Comparison of ENCODE assay signal across 8 cellular contexts in the genomic region with DNA sequence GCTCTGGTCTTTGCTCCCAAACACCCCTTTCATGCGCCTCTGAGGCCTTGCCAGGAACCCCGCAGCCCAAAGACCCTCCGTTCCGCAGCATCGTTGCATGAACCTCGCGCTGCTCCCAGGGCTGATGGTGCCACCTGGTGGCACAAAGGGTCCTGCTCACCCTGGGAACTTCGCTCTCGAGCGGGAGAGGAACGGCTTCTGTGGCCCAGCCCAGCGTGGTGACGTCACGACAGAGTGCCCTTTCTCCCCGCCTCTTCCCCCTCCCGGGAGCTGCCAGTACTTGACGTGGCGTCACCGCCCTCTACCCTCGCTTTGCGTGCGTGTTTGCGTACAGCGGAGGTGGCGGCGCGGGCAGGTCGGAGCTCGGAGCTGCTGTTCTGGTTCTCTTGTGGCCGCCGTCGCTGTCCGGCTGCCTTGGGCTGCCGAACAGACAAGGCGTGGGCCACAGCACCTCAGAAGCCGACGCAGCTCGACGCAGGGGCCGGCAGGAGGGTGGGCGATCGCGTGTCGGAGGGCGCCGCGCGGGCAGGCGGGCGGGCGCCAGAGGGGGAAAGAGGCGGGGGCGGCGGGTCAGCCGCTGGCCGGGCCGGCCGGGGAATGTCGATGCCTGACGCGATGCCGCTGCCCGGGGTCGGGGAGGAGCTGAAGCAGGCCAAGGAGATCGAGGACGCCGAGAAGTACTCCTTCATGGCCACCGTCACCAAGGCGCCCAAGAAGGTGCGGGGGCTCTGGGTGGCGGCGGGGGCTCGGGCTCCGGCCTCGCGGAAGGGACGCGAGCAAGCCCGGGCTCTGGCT. TPM values are rescaled to one million over a fixed set of nuclear protein-coding genes. Genes with fewer than 3 reads are reported as not detected.
A peak's percentile ranks its signal among the peaks of the same experiment; 100 is the strongest.
DNase-seq lines count a peak whose midpoint lies in the region; TF ChIP-seq lines count a peak whose summit lies in the region.

A gene (plus strand): TSS at position 310 of the 795 bp plus-strand sequence. CDS start 288 bp downstream, at position 598.

- no peaks in the 10 kb centered on the region for H3K36me3 ChIP-seq in MM.1S (replicated peaks; ENCODE audit: insufficient read depth, low read length)
- peaks cover 5% of the 10 kb centered on the region for H3K36me3 ChIP-seq in neural cell (ENCODE audit: insufficient read depth, low read length)
- peaks cover 0 to 4% (median 0%) of the 10 kb centered on the region in 4 donors for H3K36me3 ChIP-seq in stomach

- H3F3A ChIP-seq in MM.1S (ENCODE audit: insufficient read depth, low read length): no peaks in the 10 kb centered on the region
- H3F3A ChIP-seq in neural cell (ENCODE audit: insufficient read depth, low read length, poor library complexity, severe bottlenecking): no peaks in the 10 kb centered on the region

- TF ChIP-seq CTCF in MM.1S (IDR thresholded peaks at IDR 0.05; ENCODE audit: low read length): peak; percentile 72
- TF ChIP-seq CTCF in neural cell (IDR thresholded peaks at IDR 0.05; ENCODE audit: poor library complexity, severe bottlenecking): peak; percentile 100
- TF ChIP-seq CTCF in stomach (IDR thresholded peaks at IDR 0.05): peak in 6 of 7 experiments; percentile 81 to 100 (median 95)

- peak; percentile 100 for TF ChIP-seq RAD21 in neural cell (conservative IDR thresholded peaks at IDR 0.05)

- no peaks in the 10 kb centered on the region for H3K27me3 ChIP-seq in MM.1S (replicated peaks; ENCODE audit: insufficient read depth, low read length)
- no peaks in the 10 kb centered on the region for H3K27me3 ChIP-seq in neural cell (ENCODE audit: insufficient read depth, low read depth, low read length)
- no peaks in the 10 kb centered on the region for H3K27me3 ChIP-seq in stomach

- TF ChIP-seq EP300 in neural cell (conservative IDR thresholded peaks at IDR 0.05; ENCODE audit: poor library complexity, severe bottlenecking): peak; percentile 79
- peak; percentile 83 for TF ChIP-seq EP300 in stomach (IDR thresholded peaks at IDR 0.05)

- TF ChIP-seq POLR2A in stomach (IDR thresholded peaks at IDR 0.05): peak in 2 of 4 donors; percentile 96 to 98

- H3K27ac ChIP-seq in MM.1S (ENCODE audit: low read length): no peak within 1 kb of the TSS
- H3K27ac ChIP-seq in neural cell (ENCODE audit: low read length): peak within 1 kb of the TSS; percentile 80
- H3K27ac ChIP-seq in stomach: peak within 1 kb of the TSS; percentile 94 to 99 (median 97)

- no peaks in the 10 kb centered on the region for H3K4me1 ChIP-seq in MM.1S (ENCODE audit: low read length)
- H3K4me1 ChIP-seq in stomach: peaks cover 49 to 74% (median 56%) of the 10 kb centered on the region in 4 donors

- H3K9ac ChIP-seq in MM.1S (ENCODE audit: low read length): peak within 1 kb of the TSS; percentile 66; the same call in 1 of the 2 replicates
- H3K9ac ChIP-seq in neural cell (ENCODE audit: low read length): peak within 1 kb of the TSS; percentile 95

- 0 to 1% (median 1%) methylated on average over 13 to 79 of the region's 79 CpGs for WGBS in stomach, 5 donors

- H3K4me2 ChIP-seq in MM.1S (ENCODE audit: low read depth, low read length) (peak within 1 kb of the TSS; percentile 85), neural cell (ENCODE audit: low read length) (peak within 1 kb of the TSS; percentile 94)

- H3K9me3 ChIP-seq in MM.1S (replicated peaks; ENCODE audit: insufficient read depth, low read length) (no peaks in the 10 kb centered on the region), neural cell (ENCODE audit: low read length) (no peaks in the 10 kb centered on the region), stomach (no peaks in the 10 kb centered on the region)

- intact Hi-C loops in stomach (cut with DNase I; ENCODE audit: low total_unique reads): loop anchor here (2.0 to 5.0 kb wide), 2 partner anchors 57 to 208 kb away; no protein-coding TSS in a partner anchor

- peak within 1 kb of the TSS; percentile 72 for H2AFZ ChIP-seq in MM.1S (ENCODE audit: low read length)
- H2AFZ ChIP-seq in neural cell (ENCODE audit: low read depth, low read length): peak within 1 kb of the TSS; percentile 22

- H4K20me1 ChIP-seq in MM.1S (ENCODE audit: insufficient read depth, low read length): no peaks in the 10 kb centered on the region
- no peaks in the 10 kb centered on the region for H4K20me1 ChIP-seq in neural cell (ENCODE audit: insufficient read depth)

- H3K79me2 ChIP-seq in MM.1S (ENCODE audit: low read length): peaks cover 26% of the 10 kb centered on the region
- H3K79me2 ChIP-seq in neural cell (replicated peaks; ENCODE audit: insufficient read depth, low read length): peaks cover 45% of the 10 kb centered on the region

- peak; percentile 99 for DNase-seq in GM03348 (ENCODE audit: low spot score)
- peak; percentile 99 for DNase-seq in HCEC 1CT
- DNase-seq in MM.1S: peak; percentile 94
- DNase-seq in SIG-M5 (lab: John Stamatoyannopoulos, UW): peak; percentile 85
- DNase-seq in activated gamma-delta T cell (lab: John Stamatoyannopoulos, UW): peak; percentile 88
- DNase-seq in fibroblast of the conjunctiva (ENCODE audit: low read depth): peak; percentile 98
- peak; percentile 100 for DNase-seq in stomach

- H3K9me2 ChIP-seq in MM.1S (replicated peaks; ENCODE audit: insufficient read depth, low read length): no peaks in the 10 kb centered on the region
- H3K9me2 ChIP-seq in neural cell (ENCODE audit: insufficient read depth, low read length): no peaks in the 10 kb centered on the region

- H3K4me3 ChIP-seq in MM.1S (ENCODE audit: low read length) (peak within 1 kb of the TSS; percentile 79), neural cell (ENCODE audit: low read length) (peak within 1 kb of the TSS; percentile 73), stomach (peak within 1 kb of the TSS; percentile 64 to 75 (median 70))

TF ChIP-seq in neural cell, 6 proteins besides CTCF, POLR2A, EP300 and RAD21:
- TF ChIP-seq TAF1 (IDR thresholded peaks at IDR 0.05; ENCODE audit: low read depth) (peak; percentile 72), SMC3 (conservative IDR thresholded peaks at IDR 0.05; ENCODE audit: poor library complexity) (peak; percentile 100), MXI1 (conservative IDR thresholded peaks at IDR 0.05; ENCODE audit: poor library complexity, severe bottlenecking) (peak; percentile 85), POLR2AphosphoS5 (IDR thresholded peaks at IDR 0.05) (peak; percentile 100), EZH2 (IDR thresholded peaks at IDR 0.05; ENCODE audit: borderline replicate concordance, insufficient read depth, low read length, poor library complexity, severe bottlenecking) (no peak)
- TF ChIP-seq, protein P1, sequence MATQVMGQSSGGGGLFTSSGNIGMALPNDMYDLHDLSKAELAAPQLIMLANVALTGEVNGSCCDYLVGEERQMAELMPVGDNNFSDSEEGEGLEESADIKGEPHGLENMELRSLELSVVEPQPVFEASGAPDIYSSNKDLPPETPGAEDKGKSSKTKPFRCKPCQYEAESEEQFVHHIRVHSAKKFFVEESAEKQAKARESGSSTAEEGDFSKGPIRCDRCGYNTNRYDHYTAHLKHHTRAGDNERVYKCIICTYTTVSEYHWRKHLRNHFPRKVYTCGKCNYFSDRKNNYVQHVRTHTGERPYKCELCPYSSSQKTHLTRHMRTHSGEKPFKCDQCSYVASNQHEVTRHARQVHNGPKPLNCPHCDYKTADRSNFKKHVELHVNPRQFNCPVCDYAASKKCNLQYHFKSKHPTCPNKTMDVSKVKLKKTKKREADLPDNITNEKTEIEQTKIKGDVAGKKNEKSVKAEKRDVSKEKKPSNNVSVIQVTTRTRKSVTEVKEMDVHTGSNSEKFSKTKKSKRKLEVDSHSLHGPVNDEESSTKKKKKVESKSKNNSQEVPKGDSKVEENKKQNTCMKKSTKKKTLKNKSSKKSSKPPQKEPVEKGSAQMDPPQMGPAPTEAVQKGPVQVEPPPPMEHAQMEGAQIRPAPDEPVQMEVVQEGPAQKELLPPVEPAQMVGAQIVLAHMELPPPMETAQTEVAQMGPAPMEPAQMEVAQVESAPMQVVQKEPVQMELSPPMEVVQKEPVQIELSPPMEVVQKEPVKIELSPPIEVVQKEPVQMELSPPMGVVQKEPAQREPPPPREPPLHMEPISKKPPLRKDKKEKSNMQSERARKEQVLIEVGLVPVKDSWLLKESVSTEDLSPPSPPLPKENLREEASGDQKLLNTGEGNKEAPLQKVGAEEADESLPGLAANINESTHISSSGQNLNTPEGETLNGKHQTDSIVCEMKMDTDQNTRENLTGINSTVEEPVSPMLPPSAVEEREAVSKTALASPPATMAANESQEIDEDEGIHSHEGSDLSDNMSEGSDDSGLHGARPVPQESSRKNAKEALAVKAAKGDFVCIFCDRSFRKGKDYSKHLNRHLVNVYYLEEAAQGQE (IDR thresholded peaks at IDR 0.05; ENCODE audit: borderline replicate concordance): peak; percentile 66

RNA-seq across cellular contexts. Expression of the gene that starts here (rescaled TPM):
- polyA plus RNA-seq in neural cell (44.8 and 48.7 TPM in 2 replicates), stomach (10 to 100 TPM; 33.9 to 58.4 (median 40.8) TPM)
- polyA minus RNA-seq in neural cell: 39.9 and 40.3 TPM in 2 replicates
- total RNA-seq in stomach: 10 to 100 TPM; 31.0 to 76.3 (median 73.4) TPM
